ENCODE assay signal across 17 cellular contexts in the genomic region with DNA sequence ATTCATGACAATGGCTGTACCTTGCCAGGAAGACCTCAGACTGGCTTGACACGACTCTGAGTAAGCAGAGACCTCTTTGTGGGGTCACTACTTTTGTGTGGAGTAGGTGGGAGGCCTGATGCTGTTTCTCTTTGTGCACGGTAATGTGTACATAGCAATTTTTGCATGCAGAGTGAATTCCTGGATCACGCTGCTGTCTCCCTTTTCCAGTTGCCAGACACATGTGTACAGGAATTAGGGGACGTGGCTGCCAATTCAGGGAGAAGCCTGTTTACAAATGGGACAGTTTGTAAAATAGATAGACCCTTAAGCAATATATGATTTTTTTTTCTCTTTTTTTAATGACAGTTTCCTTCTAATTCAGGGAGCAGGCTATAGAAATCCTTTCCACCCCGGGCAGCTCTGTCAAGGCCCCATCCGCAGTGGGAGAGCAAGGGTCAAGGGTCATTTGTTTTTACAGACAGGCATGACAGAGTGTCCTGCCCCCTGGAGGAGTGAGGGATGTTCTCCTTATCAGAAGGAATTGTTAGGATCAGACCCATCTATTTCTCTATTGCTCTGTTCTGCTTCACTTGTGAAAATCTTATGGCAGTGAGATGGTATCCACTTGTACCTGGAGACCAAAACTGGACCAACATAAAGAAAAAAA. TPM values are rescaled to one million over a fixed set of nuclear protein-coding genes. Genes with fewer than 3 reads are reported as not detected.
A peak's percentile ranks its signal among the peaks of the same experiment; 100 is the strongest.
DNase-seq lines count a peak whose midpoint lies in the region; ATAC-seq and TF ChIP-seq lines count a peak whose summit lies in the region.
"Had no signal": no experiment of that assay in that cellular context is flagged by ENCODE, and none has a peak within 500 bp of the region (broad histone marks: within the 10 kb centered on the region; RNA-seq: fewer than 3 reads in every experiment).

No MANE protein-coding gene starts in this region.

- H3K4me2 ChIP-seq in smooth muscle cell: no peak overlapping the region

- no peak overlapping the region for H3K9ac ChIP-seq in smooth muscle cell (ENCODE audit: low read depth)

- no peaks in the 10 kb centered on the region for H4K20me1 ChIP-seq in smooth muscle cell (ENCODE audit: low read depth)

- 74% methylated on average over 6 of the region's 6 CpGs for WGBS in smooth muscle cell (ENCODE audit: low lambda C conversion rate)

- H3K4me1 ChIP-seq in smooth muscle cell (ENCODE audit: low read depth): peaks cover 6% of the 10 kb centered on the region
- H3K4me1 ChIP-seq: prostate gland had no signal

- peaks cover 20% of the 10 kb centered on the region for H3K27me3 ChIP-seq in smooth muscle cell (ENCODE audit: low read depth)

- ATAC-seq in left lobe of liver (peak; percentile 90), HG03280 (IDR thresholded peaks at IDR 0.05; ENCODE audit: unreplicated experiment) (no peak), HG03521 (IDR thresholded peaks at IDR 0.05; ENCODE audit: unreplicated experiment) (no peak)

- peak overlapping the region; percentile 29 for H3K27ac ChIP-seq in cingulate gyrus (ENCODE audit: low read depth, low read length)
- H3K27ac ChIP-seq in smooth muscle cell (ENCODE audit: low read depth): no peak overlapping the region
- H3K27ac ChIP-seq: prostate gland had no signal

- peaks cover 7% of the 10 kb centered on the region for H3F3A ChIP-seq in smooth muscle cell (ENCODE audit: low read depth)

- H2AFZ ChIP-seq in smooth muscle cell (ENCODE audit: low read depth): peak overlapping the region; percentile 21

- POLR2A ChIA-PET in HEK293T (lab: Yijun Ruan, JAX): no interaction called here

- no peaks in the 10 kb centered on the region for H3K79me2 ChIP-seq in smooth muscle cell (ENCODE audit: low read depth)

- H3K36me3 ChIP-seq in smooth muscle cell (ENCODE audit: low read depth): no peaks in the 10 kb centered on the region
- H3K36me3 ChIP-seq: prostate gland had no signal

- no peak for TF ChIP-seq CTCF in smooth muscle cell (IDR thresholded peaks at IDR 0.05; ENCODE audit: borderline replicate concordance, insufficient read depth, poor library complexity, severe bottlenecking)

- no peak for DNase-seq in HEK293T (ENCODE audit: extremely low spot score)
- DNase-seq in left lobe of liver (ENCODE audit: low spot score): peak; percentile 63
- no peak for DNase-seq in smooth muscle cell (lab: John Stamatoyannopoulos, UW; ENCODE audit: unreplicated experiment)
- DNase-seq in NCI-H146 treated with DMSO at 0.1 percent for 48 hours (lab: John Stamatoyannopoulos, UW; ENCODE audit: unreplicated experiment): no peak
- DNase-seq: activated CD4-positive, alpha-beta memory T cell treated with anti-CD3 and anti-CD28 coated beads, Interleukin-2, amount 10 ng/mL, durations not matched to agents 7 days and 5 days; activated naive CD4-positive, alpha-beta T cell treated with anti-CD3 and anti-CD28 coated beads, Interleukin-2, amount 10 ng/mL, durations not matched to agents 7 days and 5 days; aorta; DND-41; hippocampal formation; NCI-H1105 treated with DMSO at 0.1 percent for 48 hours; NCI-H2107; NCI-H82; stimulated activated CD4-positive, alpha-beta T cell treated with anti-CD3 and anti-CD28 coated beads, Interleukin-12 subunit alpha, Interleukin-12 subunit beta, amount 100 ng/mL, for 4 hours had no signal

- CTCF ChIA-PET in HEK293T (lab: Yijun Ruan, JAX): no interaction called here

- H3K4me3 ChIP-seq in smooth muscle cell: no peak overlapping the region
- H3K4me3 ChIP-seq: prostate gland had no signal

- no peaks in the 10 kb centered on the region for H3K9me3 ChIP-seq in smooth muscle cell (replicated peaks; ENCODE audit: low read depth)
- H3K9me3 ChIP-seq: prostate gland had no signal

TF ChIP-seq in HEK293T, 16 proteins besides CTCF, POLR2A, EP300 and RAD21:
- TF ChIP-seq ELF4 (IDR thresholded peaks at IDR 0.05) (no peak), HDGF (IDR thresholded peaks at IDR 0.05; ENCODE audit: borderline replicate concordance) (no peak), BHLHE40 (IDR thresholded peaks at IDR 0.05; ENCODE audit: borderline replicate concordance) (no peak), SP1 (IDR thresholded peaks at IDR 0.05) (no peak), L3MBTL2 (conservative IDR thresholded peaks at IDR 0.05) (no peak), SUZ12 (IDR thresholded peaks at IDR 0.05) (no peak)
- TF ChIP-seq, protein P1, sequence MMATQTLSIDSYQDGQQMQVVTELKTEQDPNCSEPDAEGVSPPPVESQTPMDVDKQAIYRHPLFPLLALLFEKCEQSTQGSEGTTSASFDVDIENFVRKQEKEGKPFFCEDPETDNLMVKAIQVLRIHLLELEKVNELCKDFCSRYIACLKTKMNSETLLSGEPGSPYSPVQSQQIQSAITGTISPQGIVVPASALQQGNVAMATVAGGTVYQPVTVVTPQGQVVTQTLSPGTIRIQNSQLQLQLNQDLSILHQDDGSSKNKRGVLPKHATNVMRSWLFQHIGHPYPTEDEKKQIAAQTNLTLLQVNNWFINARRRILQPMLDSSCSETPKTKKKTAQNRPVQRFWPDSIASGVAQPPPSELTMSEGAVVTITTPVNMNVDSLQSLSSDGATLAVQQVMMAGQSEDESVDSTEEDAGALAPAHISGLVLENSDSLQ (IDR thresholded peaks at IDR 0.05): peak; percentile 5; the same call in 1 of the 2 replicates

RNA-seq across cellular contexts. Expression of gene CACNA1D, which starts 4.7 kb away (rescaled TPM):
- total RNA-seq in left lobe of liver (8.0 TPM), smooth muscle cell (0.63 and 0.76 TPM in 2 replicates)
- polyA plus RNA-seq in smooth muscle cell: 1.4 TPM in 1 of 2 replicates, not detected in the other
